8 cellular contexts compared by ENCODE assay signal in the genomic region with DNA sequence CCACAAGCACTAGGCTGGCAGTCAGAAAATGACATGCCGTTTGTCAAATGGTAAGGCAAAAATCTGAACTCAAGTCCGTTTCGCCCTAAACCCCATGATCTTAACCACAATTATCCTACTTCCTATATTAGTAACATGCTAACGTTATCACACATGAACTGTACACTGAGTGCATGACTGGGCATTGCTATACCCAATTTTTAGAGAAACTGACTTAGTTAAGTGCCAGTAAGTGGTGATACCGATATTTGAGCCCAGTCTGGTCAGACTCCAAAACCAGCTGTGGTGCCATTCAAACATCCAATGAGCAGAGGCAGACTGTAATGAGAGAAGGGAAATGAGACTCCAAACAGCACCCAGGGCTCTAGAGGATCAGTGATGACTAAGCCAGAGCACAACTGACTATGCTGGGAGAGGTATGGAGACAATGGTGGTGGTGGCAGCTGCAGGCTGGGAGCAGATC.
DNase-seq lines count a peak whose midpoint lies in the region; ATAC-seq and FAIRE-seq lines count a peak whose summit lies in the region.

No MANE protein-coding gene starts in this region.

- no peaks in the 10 kb centered on the region for H3K36me3 Mint-ChIP-seq in effector memory CD8-positive, alpha-beta T cell (ENCODE audit: insufficient read depth)

- no peaks in the 10 kb centered on the region for H3K9me3 Mint-ChIP-seq in effector memory CD8-positive, alpha-beta T cell

- ATAC-seq in GM21515 (IDR thresholded peaks at IDR 0.05; ENCODE audit: unreplicated experiment) (peak; percentile 87), HG03565 (IDR thresholded peaks at IDR 0.05; ENCODE audit: unreplicated experiment) (peak; percentile 96)
- peak; percentile 5 for ATAC-seq in effector memory CD8-positive, alpha-beta T cell (replicated peaks)

- peaks cover 0 to 4% of the 10 kb centered on the region in 2 donors for H3K4me1 Mint-ChIP-seq in effector memory CD8-positive, alpha-beta T cell (ENCODE audit: low read depth in 2 of 2)

- DNase-seq in EL (peak; percentile 5), NCI-H774 (lab: John Stamatoyannopoulos, UW) (no peak), frontal cortex (ENCODE audit: low spot score in 2 of 2) (no peak), middle frontal gyrus (ENCODE audit: extremely low spot score, low spot score) (no peak)
- DNase-seq in effector memory CD8-positive, alpha-beta T cell: no peak
- no peak for DNase-seq in activated CD4-positive, alpha-beta T cell treated with anti-CD3 and anti-CD28 coated beads, Interleukin-2, amount 50 U/mL, for 4 hours

- peaks cover 38 to 71% of the 10 kb centered on the region in 2 donors for H3K27me3 Mint-ChIP-seq in effector memory CD8-positive, alpha-beta T cell

- FAIRE-seq in frontal cortex (lab: Jason Lieb, UNC): no peak

- no peak overlapping the region for H3K27ac Mint-ChIP-seq in effector memory CD8-positive, alpha-beta T cell

- no peak overlapping the region for H3K4me3 Mint-ChIP-seq in effector memory CD8-positive, alpha-beta T cell

Comparison
In these comparisons a context has a peak if more than half of its experiments do, and no peak if none do; other contexts are left out.
1. ATAC-seq: peak in every context shown above with its lines; median percentile 96 in HG03565; 87 in GM21515; 5 in effector memory CD8-positive, alpha-beta T cell.